ENCODE assay signal across 8 cellular contexts in the genomic region with DNA sequence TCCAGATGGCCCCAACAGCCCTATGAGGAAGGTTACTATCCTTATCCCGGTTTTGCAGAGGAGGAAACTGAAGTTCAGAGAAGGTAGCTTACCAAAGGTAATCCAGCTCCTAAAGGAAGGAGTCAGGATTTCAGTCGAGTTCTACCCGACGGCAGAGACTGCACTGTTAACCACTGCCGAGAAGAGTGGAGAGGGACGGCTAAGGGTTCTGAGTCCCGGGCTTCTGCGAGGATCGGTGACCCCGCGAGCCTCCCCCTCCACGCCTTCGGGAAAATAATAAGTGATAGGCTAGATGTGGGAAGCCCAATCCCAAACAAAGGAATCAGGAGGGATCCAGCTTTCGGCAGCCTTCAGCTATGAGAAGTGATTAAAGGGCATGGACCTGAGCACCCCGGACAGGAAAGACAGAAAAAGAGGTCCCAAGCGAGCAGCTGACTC. TPM values are rescaled to one million over a fixed set of nuclear protein-coding genes. Genes with fewer than 3 reads are reported as not detected.
DNase-seq lines count a peak whose midpoint lies in the region; ATAC-seq, FAIRE-seq and TF ChIP-seq lines count a peak whose summit lies in the region.

No MANE protein-coding gene starts in this region.

- no peaks in the 10 kb centered on the region for H3K9me3 Mint-ChIP-seq in activated naive CD8-positive, alpha-beta T cell treated with anti-CD3 and anti-CD28 coated beads, Interleukin-2, amount 50 U/mL, for 24 hours

- H3K4me2 ChIP-seq in keratinocyte (ENCODE audit: control insufficient read depth, extremely low read depth, insufficient read depth, low read depth, low read length): peak overlapping the region; percentile 81

- no peak for TF ChIP-seq POLR2A in GM12891 (IDR thresholded peaks at IDR 0.05; ENCODE audit: low read depth, low read length)

- H3K4me3 ChIP-seq in keratinocyte (ENCODE audit: control insufficient read depth in 2 of 3, extremely low read depth in 1 of 3, insufficient read depth in 2 of 3, low read depth in 1 of 3, low read length in 3 of 3) (peak overlapping the region; percentile 62 to 84 (median 82)), thymus (ENCODE audit: low read length) (peak overlapping the region; percentile 72)

- peak overlapping the region; percentile 90 for H2AFZ ChIP-seq in keratinocyte (ENCODE audit: control insufficient read depth, low read length)

- H3K4me1 ChIP-seq in keratinocyte (ENCODE audit: control insufficient read depth, extremely low read depth, insufficient read depth, low read length) (peaks cover 17% of the 10 kb centered on the region), thymus (ENCODE audit: control insufficient read depth, insufficient read depth, low read length) (peaks cover 11% of the 10 kb centered on the region)

- no peaks in the 10 kb centered on the region for H3K27me3 Mint-ChIP-seq in activated naive CD8-positive, alpha-beta T cell treated with anti-CD3 and anti-CD28 coated beads, Interleukin-2, amount 50 U/mL, for 24 hours

- DNase-seq in GM12891 (ENCODE audit: insufficient read length, low spot score) (no peak), keratinocyte (ENCODE audit: low read depth, low spot score) (no peak), SHP77 (lab: John Stamatoyannopoulos, UW) (no peak), GM19238 (ENCODE audit: insufficient read length, low spot score) (no peak)
- DNase-seq in activated naive CD8-positive, alpha-beta T cell treated with anti-CD3 and anti-CD28 coated beads, Interleukin-2, amount 50 U/mL, for 24 hours: no peak

- peak overlapping the region; percentile 90 for H3K27ac ChIP-seq in keratinocyte (ENCODE audit: control insufficient read depth, insufficient read depth, low read length)
- peak overlapping the region; percentile 25 for H3K27ac ChIP-seq in thymus (ENCODE audit: low read depth)

- ATAC-seq in HG03025 (IDR thresholded peaks at IDR 0.05; ENCODE audit: low FRiP score, unreplicated experiment) (peak; percentile 3), HG02798 (IDR thresholded peaks at IDR 0.05; ENCODE audit: poor library complexity, unreplicated experiment) (no peak)
- ATAC-seq in activated naive CD8-positive, alpha-beta T cell treated with anti-CD3 and anti-CD28 coated beads, Interleukin-2, amount 50 U/mL, for 24 hours: no peak

- H3K4me3 Mint-ChIP-seq in activated naive CD8-positive, alpha-beta T cell treated with anti-CD3 and anti-CD28 coated beads, Interleukin-2, amount 50 U/mL, for 24 hours: peak overlapping the region; percentile 80

- H3K27me3 ChIP-seq in keratinocyte (ENCODE audit: control insufficient read depth, extremely low read depth, insufficient read depth, low read length) (no peaks in the 10 kb centered on the region), thymus (ENCODE audit: control insufficient read depth, insufficient read depth) (no peaks in the 10 kb centered on the region)

- peaks cover 29% of the 10 kb centered on the region for H3K4me1 Mint-ChIP-seq in activated naive CD8-positive, alpha-beta T cell treated with anti-CD3 and anti-CD28 coated beads, Interleukin-2, amount 50 U/mL, for 24 hours

- H3K36me3 Mint-ChIP-seq in activated naive CD8-positive, alpha-beta T cell treated with anti-CD3 and anti-CD28 coated beads, Interleukin-2, amount 50 U/mL, for 24 hours (ENCODE audit: low read depth): no peaks in the 10 kb centered on the region

- 3% methylated on average over 16 of the region's 16 CpGs for WGBS in thymus

- peak overlapping the region; percentile 87 for H3K9ac ChIP-seq in keratinocyte (ENCODE audit: control insufficient read depth, extremely low read depth, insufficient read depth, low read length)

- dilution Hi-C loops in keratinocyte (cut with MboI; ENCODE audit: extremely low pct_ligation_motif_present, low sequenced_read_pairs): no loop called here

- no peaks in the 10 kb centered on the region for H3K36me3 ChIP-seq in keratinocyte (ENCODE audit: control insufficient read depth in 2 of 2, extremely low read depth in 1 of 2, insufficient read depth in 2 of 2, low read length in 2 of 2)
- no peaks in the 10 kb centered on the region for H3K36me3 ChIP-seq in thymus (ENCODE audit: control insufficient read depth, insufficient read depth)

- H3K9me1 ChIP-seq in keratinocyte (ENCODE audit: control insufficient read depth, extremely low read depth, insufficient read depth, low read length): peaks cover 2% of the 10 kb centered on the region

- no peaks in the 10 kb centered on the region for H3K79me2 ChIP-seq in keratinocyte (ENCODE audit: control insufficient read depth, insufficient read depth, low read length)

- FAIRE-seq in GM12891 (lab: Jason Lieb, UNC) (no peak), keratinocyte (lab: Jason Lieb, UNC) (no peak)

- H4K20me1 ChIP-seq in keratinocyte (ENCODE audit: control insufficient read depth, extremely low read depth, insufficient read depth, low read length): no peaks in the 10 kb centered on the region

- TF ChIP-seq CTCF in keratinocyte (optimal IDR thresholded peaks at IDR 0.05 in 1 of 3, IDR thresholded peaks at IDR 0.05 in 1 of 3, conservative IDR thresholded peaks at IDR 0.05 in 1 of 3; ENCODE audit: extremely low read depth in 1 of 3, insufficient read depth in 2 of 3, low read length in 3 of 3): no peak

- H3K9me3 ChIP-seq in keratinocyte (ENCODE audit: control insufficient read depth, low read depth, low read length) (no peaks in the 10 kb centered on the region), thymus (ENCODE audit: control insufficient read depth) (no peaks in the 10 kb centered on the region)

- H3K27ac Mint-ChIP-seq in activated naive CD8-positive, alpha-beta T cell treated with anti-CD3 and anti-CD28 coated beads, Interleukin-2, amount 50 U/mL, for 24 hours: peak overlapping the region; percentile 86

TF ChIP-seq in GM12891, 5 proteins besides CTCF, POLR2A, EP300 and RAD21:
- TF ChIP-seq PAX5 (IDR thresholded peaks at IDR 0.05; ENCODE audit: insufficient read depth, low read length, severe bottlenecking) (no peak), POLR2AphosphoS5 (IDR thresholded peaks at IDR 0.05; ENCODE audit: low read depth, low read length) (0 out of 2 replicates have a peak, but pooled peaks have one; percentile 23)

RNA-seq across cellular contexts. Expression of a gene that starts 0.6 kb away (rescaled TPM):
- polyA plus RNA-seq in GM12891 (2012; ENCODE audit: low read depth, missing spikeins): 9.4 TPM
- polyA plus RNA-seq in keratinocyte (5.6 to 11.4 TPM (median 10.6 TPM) in 3 replicates), thymus (5.5 TPM)
- polyA plus RNA-seq in keratinocyte (2011; ENCODE audit: low read depth): 0.87 TPM
- 6.2 and 10.6 TPM in 2 replicates for polyA plus RNA-seq in keratinocyte (2011; cell fraction: cytosol; rRNA removed)
- 5.6 and 9.3 TPM in 2 replicates for polyA plus RNA-seq in keratinocyte (2011; cell fraction: nucleus; rRNA removed)
- polyA plus RNA-seq in keratinocyte (2012; ENCODE audit: low replicate concordance): 6.7 and 10.8 TPM in 2 replicates
- polyA minus RNA-seq in keratinocyte: 9.3 to 15.1 TPM (median 10.0 TPM) in 3 replicates
- polyA minus RNA-seq in keratinocyte (2011; cell fraction: cytosol; rRNA and poly(A)+ RNA removed): 19.2 TPM
- polyA minus RNA-seq in keratinocyte (2011; cell fraction: nucleus; rRNA and poly(A)+ RNA removed): 4.6 and 6.6 TPM in 2 replicates

RNA-seq across cellular contexts. Expression of a gene that starts 0.8 kb away (rescaled TPM):
- polyA plus RNA-seq in GM12891 (2012; ENCODE audit: low read depth, missing spikeins): 41.9 TPM
- polyA plus RNA-seq in keratinocyte: 0.19 to 1.5 TPM (median 0.22 TPM) in 3 replicates
- 0.56 TPM for polyA plus RNA-seq in keratinocyte (2011; ENCODE audit: low read depth)
- polyA plus RNA-seq in keratinocyte (2011; cell fraction: cytosol; rRNA removed): 0.18 and 0.19 TPM in 2 replicates
- 5.0 and 9.1 TPM in 2 replicates for polyA plus RNA-seq in keratinocyte (2011; cell fraction: nucleus; rRNA removed)
- polyA plus RNA-seq in keratinocyte (2012; ENCODE audit: low replicate concordance): 0.28 and 0.33 TPM in 2 replicates
- polyA minus RNA-seq in keratinocyte: not detected in 3 replicates
- polyA minus RNA-seq in keratinocyte (2011; cell fraction: cytosol; rRNA and poly(A)+ RNA removed): not detected
- polyA minus RNA-seq in keratinocyte (2011; cell fraction: nucleus; rRNA and poly(A)+ RNA removed): 0.85 TPM in 1 of 2 replicates, not detected in the other
- polyA plus RNA-seq in thymus: 577 TPM

RNA-seq across cellular contexts. Expression of a gene that starts 57.3 kb away (rescaled TPM):
- polyA plus RNA-seq in GM12891 (2012; ENCODE audit: low read depth, missing spikeins): not detected
- polyA plus RNA-seq in keratinocyte (not detected in 3 replicates), thymus (not detected)
- not detected for polyA plus RNA-seq in keratinocyte (2011; ENCODE audit: low read depth)
- polyA plus RNA-seq in keratinocyte (2011; cell fraction: cytosol; rRNA removed): not detected in 2 replicates
- not detected in 2 replicates for polyA plus RNA-seq in keratinocyte (2011; cell fraction: nucleus; rRNA removed)
- polyA plus RNA-seq in keratinocyte (2012; ENCODE audit: low replicate concordance): not detected in 2 replicates
- under 0.01 TPM in 3 replicates for polyA minus RNA-seq in keratinocyte
- polyA minus RNA-seq in keratinocyte (2011; cell fraction: cytosol; rRNA and poly(A)+ RNA removed): not detected
- polyA minus RNA-seq in keratinocyte (2011; cell fraction: nucleus; rRNA and poly(A)+ RNA removed): under 0.01 TPM in 2 replicates

Comparison
In these comparisons a context has a peak if more than half of its experiments do, and no peak if none do; other contexts are left out.
1. RNA of a gene that starts 0.8 kb away (polyA plus RNA-seq): 577 TPM in thymus (single experiment); 0.18 to 9.1 TPM in keratinocyte; every median in the first group is over 10 times any median in the second.